ENCODE assay signal across 18 cellular contexts in genomic region chr17:27896656-27897055, GRCh38. TPM values are rescaled to one million over a fixed set of nuclear protein-coding genes. Genes with fewer than 3 reads are reported as not detected.
A peak's percentile ranks its signal among the peaks of the same experiment; 100 is the strongest.
DNase-seq lines count a peak whose midpoint lies in the region; ATAC-seq and TF ChIP-seq lines count a peak whose summit lies in the region.
"Had no signal": no experiment of that assay in that cellular context is flagged by ENCODE, and none has a peak within 500 bp of the region (broad histone marks: within the 10 kb centered on the region; RNA-seq: fewer than 3 reads in every experiment).

No MANE protein-coding gene starts in this region.

- peaks cover 43% of the 10 kb centered on the region for H3K4me1 ChIP-seq in GM23338 (ENCODE audit: insufficient read depth)
- H3K4me1 ChIP-seq: BE2C had no signal

- TF ChIP-seq CTCF in GM23338 (conservative IDR thresholded peaks at IDR 0.05; ENCODE audit: low read depth in 2 of 2), result no peak
- TF ChIP-seq CTCF in epithelial cell of proximal tubule (conservative IDR thresholded peaks at IDR 0.05; ENCODE audit: low read depth, low read length), result no peak
- no peak for TF ChIP-seq CTCF in nephron (IDR thresholded peaks at IDR 0.05; ENCODE audit: unreplicated experiment in 3 of 3)

- H3F3A ChIP-seq in GM23338 (replicated peaks; ENCODE audit: low read depth), result no peaks in the 10 kb centered on the region; the same call in 1 of the 2 replicates

- peaks cover 9% of the 10 kb centered on the region for H3K27me3 ChIP-seq in GM23338 (ENCODE audit: insufficient read depth)
- H3K27me3 ChIP-seq: BE2C; BLaER1 treated with 17β-estradiol and CSF1 and Interleukin-3, amounts not matched to agents 10 nM and 100 nM had no signal

- H3K4me3 ChIP-seq in GM23338 (no peak overlapping the region), epithelial cell of proximal tubule (ENCODE audit: low read depth, low read length) (no peak overlapping the region)
- H3K4me3 ChIP-seq: BLaER1 treated with 17β-estradiol and CSF1 and Interleukin-3, amounts not matched to agents 10 nM and 100 nM; HAP-1 had no signal

- H3K9me3 Mint-ChIP-seq in GM23338 (no peaks in the 10 kb centered on the region), nephron (no peaks in the 10 kb centered on the region)
- H3K9me3 Mint-ChIP-seq: CD4-positive, alpha-beta T cell had no signal

- H3K27ac Mint-ChIP-seq in GM23338, result no peak overlapping the region
- peak overlapping the region in 2 of 3 experiments; percentile 26 to 59 for H3K27ac Mint-ChIP-seq in nephron
- H3K27ac Mint-ChIP-seq: CD14-positive monocyte; CD4-positive, alpha-beta T cell had no signal

- H3K4me2 ChIP-seq in GM23338, result 0 out of 2 replicates have a peak overlapping the region, but pooled peaks have one; percentile 65
- H3K4me2 ChIP-seq: BLaER1 treated with 17β-estradiol and CSF1 and Interleukin-3, amounts not matched to agents 10 nM and 100 nM had no signal

- H3K27ac ChIP-seq in GM23338 (ENCODE audit: low read depth), result no peak overlapping the region
- H3K27ac ChIP-seq: BLaER1 treated with 17β-estradiol and CSF1 and Interleukin-3, amounts not matched to agents 10 nM and 100 nM had no signal

- peaks cover 49% of the 10 kb centered on the region for H3K4me1 Mint-ChIP-seq in GM23338
- peaks cover 10% of the 10 kb centered on the region for H3K4me1 Mint-ChIP-seq in nephron

- peaks cover 18% of the 10 kb centered on the region for H3K27me3 Mint-ChIP-seq in GM23338 (ENCODE audit: insufficient read depth, low read depth, poor library complexity)
- peaks cover 27% of the 10 kb centered on the region for H3K27me3 Mint-ChIP-seq in nephron (ENCODE audit: low read depth)

- H2AFZ ChIP-seq in GM23338, result peak overlapping the region; percentile 24; the same call in 1 of the 2 replicates

- DNase-seq in GM23338 (ENCODE audit: low spot score) (no peak), epithelial cell of proximal tubule (ENCODE audit: low read depth) (peak; percentile 66), NCI-H2081 treated with DMSO at 0.1 percent for 48 hours (lab: John Stamatoyannopoulos, UW) (no peak), ureter (ENCODE audit: low spot score) (no peak), activated T-cell treated with anti-CD3 and anti-CD28 coated beads for 4 hours (no peak)
- DNase-seq in activated CD4-positive, alpha-beta T cell treated with anti-CD3 and anti-CD28 coated beads for 48 hours, result no peak
- DNase-seq: AML-193; BE2C; Calu3; CD4-positive, alpha-beta T cell; COR-L47; DMS53; DMS79 treated with DMSO at 0.1 percent for 48 hours; GF-D8 had no signal

- no peaks in the 10 kb centered on the region for H3K79me2 ChIP-seq in GM23338 (replicated peaks; ENCODE audit: insufficient read depth)

- H3K36me3 Mint-ChIP-seq in GM23338 (ENCODE audit: low read depth) (no peaks in the 10 kb centered on the region), nephron (ENCODE audit: low read depth) (no peaks in the 10 kb centered on the region)
- H3K36me3 Mint-ChIP-seq: CD14-positive monocyte had no signal

- no peaks in the 10 kb centered on the region for H3K9me2 ChIP-seq in GM23338 (ENCODE audit: insufficient read depth)

- H4K20me1 ChIP-seq in GM23338 (replicated peaks; ENCODE audit: insufficient read depth), result no peaks in the 10 kb centered on the region
- H4K20me1 ChIP-seq: BLaER1 treated with 17β-estradiol and CSF1 and Interleukin-3, amounts not matched to agents 10 nM and 100 nM had no signal

- no peak for ATAC-seq in GM23338

- H3K4me3 Mint-ChIP-seq in GM23338 (no peak overlapping the region), nephron (no peak overlapping the region)
- H3K4me3 Mint-ChIP-seq: CD14-positive monocyte; CD4-positive, alpha-beta T cell had no signal

- no peaks in the 10 kb centered on the region for H3K36me3 ChIP-seq in GM23338 (ENCODE audit: insufficient read depth)
- H3K36me3 ChIP-seq: BE2C; BLaER1 treated with 17β-estradiol and CSF1 and Interleukin-3, amounts not matched to agents 10 nM and 100 nM; HAP-1 had no signal

TF ChIP-seq in GM23338, 12 proteins besides CTCF, POLR2A, EP300 and RAD21 (continues in another document):
- TF ChIP-seq ZNF114 (CRISPR knock-in tag; IDR thresholded peaks at IDR 0.05), result no peak
- TF ChIP-seq EZH2 (IDR thresholded peaks at IDR 0.05; ENCODE audit: low read depth, unreplicated experiment), result no peak
- TF ChIP-seq NANOG (IDR thresholded peaks at IDR 0.05; ENCODE audit: borderline replicate concordance), result no peak
- no peak for TF ChIP-seq ETS1 (IDR thresholded peaks at IDR 0.05)
- no peak for TF ChIP-seq ZNF331 (CRISPR knock-in tag; IDR thresholded peaks at IDR 0.05; ENCODE audit: low read depth)
- TF ChIP-seq CREB1 (CRISPR knock-in tag; IDR thresholded peaks at IDR 0.05; ENCODE audit: low read depth), result no peak
- TF ChIP-seq STAT1 (IDR thresholded peaks at IDR 0.05; ENCODE audit: unreplicated experiment), result no peak
- no peak for TF ChIP-seq REST (IDR thresholded peaks at IDR 0.05; ENCODE audit: unreplicated experiment)

RNA-seq across cellular contexts. Expression of gene LYRM9, which starts 3.5 kb away (rescaled TPM):
- 4.7 and 9.8 TPM in 2 replicates for total RNA-seq in GM23338 (2014; rRNA removed; shearing (Covaris generic))
- 6.2 and 6.3 TPM in 2 replicates for polyA plus RNA-seq in GM23338 (2016; fragmentation: Nextera tagmentation; extraction: Ambion mirVana)
- 2.9 and 3.2 TPM in 2 replicates for total RNA-seq in epithelial cell of proximal tubule
- total RNA-seq in ureter, result 18.6 TPM
